ENCODE assay signal across 21 cellular contexts in genomic region chr6:84671188-84671587, GRCh38.
DNase-seq lines count a peak whose midpoint lies in the region; ATAC-seq, FAIRE-seq and TF ChIP-seq lines count a peak whose summit lies in the region.
"Had no signal": no experiment of that assay in that cellular context is flagged by ENCODE, and none has a peak within 500 bp of the region (broad histone marks: within the 10 kb centered on the region; RNA-seq: fewer than 3 reads in every experiment).

No MANE protein-coding gene starts in this region.

- H3K36me3 ChIP-seq in MG63 = no peaks in the 10 kb centered on the region
- no peaks in the 10 kb centered on the region for H3K36me3 ChIP-seq in mucosa of descending colon (ENCODE audit: low read depth)
- H3K36me3 ChIP-seq in HepG2 (replicated peaks in 1 of 2; ENCODE audit: control insufficient read depth in 1 of 2, insufficient read depth in 2 of 2, low read length in 2 of 2) = no peaks in the 10 kb centered on the region

- H3K27ac ChIP-seq in HepG2 (ENCODE audit: extremely low read length, insufficient read depth, low read length) = no peak overlapping the region
- H3K27ac ChIP-seq: SK-N-MC had no signal

- H4K20me1 ChIP-seq in HepG2 (ENCODE audit: insufficient read depth, low read length) = no peaks in the 10 kb centered on the region

- no peak for FAIRE-seq in HepG2 (lab: Jason Lieb, UNC)
- FAIRE-seq: K562, RCC 7860 had no signal

- H3K27me3 ChIP-seq in MG63 (no peaks in the 10 kb centered on the region), HepG2 (ENCODE audit: control insufficient read depth in 1 of 2, insufficient read depth in 2 of 2, low read length in 2 of 2) (no peaks in the 10 kb centered on the region)

- TF ChIP-seq CTCF in mucosa of descending colon (IDR thresholded peaks at IDR 0.05) = no peak
- TF ChIP-seq CTCF in HepG2 (CRISPR knock-in tag; IDR thresholded peaks at IDR 0.05) = no peak

- no peaks in the 10 kb centered on the region for H3K9me3 ChIP-seq in MG63
- no peaks in the 10 kb centered on the region for H3K9me3 ChIP-seq in mucosa of descending colon
- no peaks in the 10 kb centered on the region for H3K9me3 ChIP-seq in HepG2 (ENCODE audit: low read length)

- POLR2A ChIA-PET in HepG2 (lab: Yijun Ruan, JAX) = no interaction called here

- ATAC-seq in mucosa of descending colon (peak; percentile 39), HepG2 (no peak)
- ATAC-seq: K562, Right ventricle myocardium inferior had no signal

- DNase-seq in EL = peak; percentile 4
- peak; percentile 48 for DNase-seq in MG63
- DNase-seq in astrocyte of the hippocampus (ENCODE audit: low read depth, low spot score) = peak; percentile 26
- peak in 1 of 3 donors; percentile 9 for DNase-seq in mucosa of descending colon
- DNase-seq in NCI-H82 treated with DMSO at 0.1 percent for 48 hours (lab: John Stamatoyannopoulos, UW; ENCODE audit: unreplicated experiment) = no peak
- DNase-seq in T-helper 9 cell = no peak
- no peak for DNase-seq in HepG2 (ENCODE audit: low spot score)
- DNase-seq: CD4-positive, CD25-positive, alpha-beta regulatory T cell; COR-L47; DMS79; H7; NCI-H1105 treated with DMSO at 0.1 percent for 48 hours; NCI-H2171; NCI-H345; NCI-H69; NK-92 treated with Interleukin-12 subunit alpha and Interleukin-12 subunit beta, amount 100 ng/mL, for 24 hours; SW 1271 had no signal

- intact Hi-C loops in mucosa of descending colon (cut with DNase I, micrococcal nuclease) = no loop called here
- intact Hi-C loops in HepG2 (cut with micrococcal nuclease; ENCODE audit: unreplicated experiment) = no loop called here

- CTCF ChIA-PET in HepG2 (lab: Yijun Ruan, JAX; ENCODE audit: low intra/inter-chr PET ratio, low total read pairs) = no interaction called here

- H3K4me1 ChIP-seq in mucosa of descending colon (ENCODE audit: low read depth) (no peaks in the 10 kb centered on the region), HepG2 (ENCODE audit: insufficient read depth, low read length) (no peaks in the 10 kb centered on the region)

- no peak for TF ChIP-seq RAD21 in HepG2 (CRISPR knock-in tag; IDR thresholded peaks at IDR 0.05)

- TF ChIP-seq POLR2A in HepG2 (IDR thresholded peaks at IDR 0.05; ENCODE audit: insufficient read depth in 1 of 2, low read depth in 2 of 2, low read length in 2 of 2) = no peak

- in situ Hi-C loops in HepG2 (cut with HindIII; ENCODE audit: extremely low pct_ligation_motif_present, low pct_unique_long_range_greater_than_20kb) = no loop called here

- BruUV-seq in HepG2 (replicated peaks; lab: Mats Ljungman, UMichigan) = no TSS peak

- H3K4me3 ChIP-seq in MG63 (no peak overlapping the region), mucosa of descending colon (no peak overlapping the region), HepG2 (replicated peaks in 1 of 3; ENCODE audit: insufficient read depth in 1 of 3, low read depth in 2 of 3, low read length in 3 of 3) (no peak overlapping the region)
- H3K4me3 ChIP-seq: K562, SK-N-MC had no signal

- no peaks in the 10 kb centered on the region for H3K79me2 ChIP-seq in HepG2 (ENCODE audit: insufficient read depth, low read length)

- WGBS in HepG2 (ENCODE audit: low lambda C conversion rate) = 2% methylated on average over 2 of the region's 2 CpGs

- TF ChIP-seq EP300 in HepG2 (IDR thresholded peaks at IDR 0.05; ENCODE audit: low read depth in 2 of 2, low read length in 2 of 2) (no peak), HepG2 (CRISPR knock-in tag; IDR thresholded peaks at IDR 0.05; ENCODE audit: borderline replicate concordance) (no peak)

- no peak overlapping the region for H2AFZ ChIP-seq in HepG2 (ENCODE audit: low read length)

- H3K9ac ChIP-seq in HepG2 (ENCODE audit: insufficient read depth, low read depth, low read length) = no peak overlapping the region

- no peak overlapping the region for H3K4me2 ChIP-seq in HepG2 (ENCODE audit: low read depth, low read length)

TF ChIP-seq in HepG2, 621 proteins besides CTCF, POLR2A, EP300 and RAD21:
- TF ChIP-seq MYPOP (CRISPR knock-in tag; IDR thresholded peaks at IDR 0.05) (no peak), NFKBIZ (CRISPR knock-in tag; IDR thresholded peaks at IDR 0.05) (no peak), ZBTB44 (CRISPR knock-in tag; IDR thresholded peaks at IDR 0.05) (no peak), KDM6A (CRISPR knock-in tag; IDR thresholded peaks at IDR 0.05; ENCODE audit: low read depth) (no peak), RARG (CRISPR knock-in tag; IDR thresholded peaks at IDR 0.05; ENCODE audit: low read depth) (no peak), RARA (CRISPR knock-in tag; IDR thresholded peaks at IDR 0.05) (no peak), ZNF354B (CRISPR knock-in tag; IDR thresholded peaks at IDR 0.05) (no peak), NAIF1 (CRISPR knock-in tag; IDR thresholded peaks at IDR 0.05; ENCODE audit: borderline replicate concordance) (no peak), ZNF143 (CRISPR knock-in tag; IDR thresholded peaks at IDR 0.05) (no peak), ELF1 (CRISPR knock-in tag; IDR thresholded peaks at IDR 0.05) (no peak), GATA4 (IDR thresholded peaks at IDR 0.05; ENCODE audit: borderline replicate concordance, low read depth) (no peak), SAFB2 (CRISPR knock-in tag; IDR thresholded peaks at IDR 0.05; ENCODE audit: borderline replicate concordance, low read depth) (no peak), ZNF737 (CRISPR knock-in tag; IDR thresholded peaks at IDR 0.05; ENCODE audit: borderline replicate concordance) (no peak), ZNF652 (CRISPR knock-in tag; IDR thresholded peaks at IDR 0.05; ENCODE audit: borderline replicate concordance, low read depth) (no peak), ZNF790 (CRISPR knock-in tag; IDR thresholded peaks at IDR 0.05; ENCODE audit: borderline replicate concordance) (no peak), CBX1 (IDR thresholded peaks at IDR 0.05; ENCODE audit: low read depth) (no peak), ZBTB10 (CRISPR knock-in tag; IDR thresholded peaks at IDR 0.05; ENCODE audit: borderline replicate concordance) (no peak)
TF ChIP-seq in HepG2: peak in this region for 0.

Comparison
In these comparisons a context has a peak if more than half of its experiments do, and no peak if none do; other contexts are left out.
1. DNase-seq: peak in EL (single experiment), MG63 (single experiment) and astrocyte of the hippocampus (single experiment); none in NCI-H82 treated with DMSO at 0.1 percent for 48 hours (single experiment), T-helper 9 cell (single experiment) and HepG2 (single experiment).